In the genomic region with DNA sequence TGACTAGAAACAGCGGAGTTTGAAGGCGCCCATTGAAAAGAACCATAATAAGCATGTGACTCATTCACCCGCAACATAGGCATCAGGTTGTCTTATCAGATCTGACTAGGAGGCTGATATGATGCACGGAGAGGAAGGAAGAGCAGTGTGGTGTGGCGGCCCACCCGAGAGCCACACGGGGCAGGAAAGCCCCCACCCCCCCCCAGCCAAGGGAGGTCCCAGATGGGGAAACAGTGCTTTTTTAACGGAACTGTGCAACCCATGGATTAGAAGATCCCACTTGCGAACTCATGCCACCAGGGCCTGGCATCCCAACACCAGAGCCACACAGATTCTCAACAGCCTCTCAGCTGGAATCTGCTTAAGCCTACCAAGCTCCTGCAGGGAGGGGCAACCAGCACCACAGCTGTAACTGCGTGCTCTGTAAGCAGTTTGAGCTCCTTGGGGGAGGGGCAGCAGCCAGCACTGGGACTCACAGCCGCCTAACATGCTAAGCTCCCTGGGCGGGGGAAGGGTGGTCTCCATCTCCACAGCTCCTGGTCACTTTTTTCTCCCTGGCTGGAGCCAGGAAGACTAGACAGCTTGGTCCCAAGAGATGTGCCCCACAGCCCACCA, we compare ENCODE assay signal across 18 cellular contexts.
DNase-seq lines count a peak whose midpoint lies in the region; ATAC-seq and TF ChIP-seq lines count a peak whose summit lies in the region.
"Had no signal": no experiment of that assay in that cellular context is flagged by ENCODE, and none has a peak within 500 bp of the region (broad histone marks: within the 10 kb centered on the region; RNA-seq: fewer than 3 reads in every experiment).

No MANE protein-coding gene starts in this region.

- H3K27me3 Mint-ChIP-seq in activated CD4-positive, alpha-beta T cell treated with anti-CD3 and anti-CD28 coated beads, Interleukin-2, amount 10 ng/mL, durations not matched to agents 7 days and 5 days: no peaks in the 10 kb centered on the region
- H3K27me3 Mint-ChIP-seq: T-cell had no signal

- POLR2A ChIA-PET in activated CD4-positive, alpha-beta T cell treated with anti-CD3 and anti-CD28 coated beads, Interleukin-2, amount 10 ng/mL, durations not matched to agents 7 days and 5 days (lab: Charles Lee): no interaction called here

- CTCF ChIA-PET in activated CD4-positive, alpha-beta T cell treated with anti-CD3 and anti-CD28 coated beads, Interleukin-2, amount 10 ng/mL, durations not matched to agents 7 days and 5 days (lab: Charles Lee): no interaction called here

- H3K36me3 ChIP-seq in KOPT-K1 (ENCODE audit: insufficient read depth, low read length) (no peaks in the 10 kb centered on the region), WERI-Rb-1 (no peaks in the 10 kb centered on the region)
- H3K36me3 ChIP-seq: gastroesophageal sphincter, right lobe of liver had no signal

- H3K36me3 Mint-ChIP-seq in activated CD4-positive, alpha-beta T cell treated with anti-CD3 and anti-CD28 coated beads, Interleukin-2, amount 10 ng/mL, durations not matched to agents 7 days and 5 days (ENCODE audit: low read depth): no peaks in the 10 kb centered on the region
- H3K36me3 Mint-ChIP-seq: T-cell had no signal

- DNase-seq in CMK (ENCODE audit: low read depth): peak; percentile 42
- peak; percentile 95 for DNase-seq in WERI-Rb-1
- DNase-seq in iPS-NIHi7 (ENCODE audit: extremely low spot score): peak; percentile 27
- DNase-seq in GM03348 (ENCODE audit: low spot score): no peak
- no peak for DNase-seq in activated CD4-positive, alpha-beta T cell treated with anti-CD3 and anti-CD28 coated beads, Interleukin-2, amount 10 ng/mL, durations not matched to agents 7 days and 5 days
- DNase-seq in NCI-H1436 (lab: John Stamatoyannopoulos, UW): no peak
- DNase-seq: COR-L47; GF-D8; NCI-H2107; NCI-H69; right lobe of liver; stimulated activated CD4-positive, alpha-beta T cell treated with anti-CD3 and anti-CD28 coated beads, Interleukin-1b, Interleukin-23, amount 100 ng/mL, for 48 hours had no signal

- TF ChIP-seq CTCF in WERI-Rb-1 (IDR thresholded peaks at IDR 0.05; ENCODE audit: low read depth, low read length): no peak

- H3K27me3 ChIP-seq in WERI-Rb-1 (ENCODE audit: insufficient read depth, low read depth, severe bottlenecking): no peaks in the 10 kb centered on the region
- H3K27me3 ChIP-seq: gastroesophageal sphincter, right lobe of liver had no signal

- H3K4me3 Mint-ChIP-seq in activated CD4-positive, alpha-beta T cell treated with anti-CD3 and anti-CD28 coated beads, Interleukin-2, amount 10 ng/mL, durations not matched to agents 7 days and 5 days: no peak overlapping the region
- H3K4me3 Mint-ChIP-seq: T-cell had no signal

- no peak for ATAC-seq in HG02970 (IDR thresholded peaks at IDR 0.05; ENCODE audit: low FRiP score, unreplicated experiment)
- ATAC-seq: gastroesophageal sphincter, right lobe of liver, T-cell had no signal

- no peaks in the 10 kb centered on the region for H3K4me1 Mint-ChIP-seq in activated CD4-positive, alpha-beta T cell treated with anti-CD3 and anti-CD28 coated beads, Interleukin-2, amount 10 ng/mL, durations not matched to agents 7 days and 5 days
- H3K4me1 Mint-ChIP-seq: T-cell had no signal

- H3K27ac ChIP-seq in KOPT-K1 (ENCODE audit: low read depth, low read length, poor library complexity, severe bottlenecking) (peak overlapping the region; percentile 55), WERI-Rb-1 (peak overlapping the region; percentile 21)
- H3K27ac ChIP-seq: epithelial cell of prostate, gastroesophageal sphincter, right lobe of liver, VCaP had no signal

- no peaks in the 10 kb centered on the region for H3K9me3 ChIP-seq in KOPT-K1 (ENCODE audit: insufficient read depth, low read length, poor library complexity, severe bottlenecking)
- H3K9me3 ChIP-seq in WERI-Rb-1 (ENCODE audit: severe bottlenecking): peaks cover 4% of the 10 kb centered on the region
- H3K9me3 ChIP-seq: gastroesophageal sphincter, right lobe of liver had no signal

- H3K4me3 ChIP-seq in WERI-Rb-1 (ENCODE audit: low read depth, low read length): no peak overlapping the region
- H3K4me3 ChIP-seq: gastroesophageal sphincter, right lobe of liver had no signal

- peaks cover 3% of the 10 kb centered on the region for H3K9me3 Mint-ChIP-seq in activated CD4-positive, alpha-beta T cell treated with anti-CD3 and anti-CD28 coated beads, Interleukin-2, amount 10 ng/mL, durations not matched to agents 7 days and 5 days

- H3K27ac Mint-ChIP-seq in activated CD4-positive, alpha-beta T cell treated with anti-CD3 and anti-CD28 coated beads, Interleukin-2, amount 10 ng/mL, durations not matched to agents 7 days and 5 days: no peak overlapping the region
- H3K27ac Mint-ChIP-seq: T-cell had no signal

Comparison
In these comparisons a context has a peak if more than half of its experiments do, and no peak if none do; other contexts are left out.
1. DNase-seq: peak in CMK (single experiment), WERI-Rb-1 (single experiment) and iPS-NIHi7 (single experiment); none in GM03348 (single experiment), activated CD4-positive, alpha-beta T cell treated with anti-CD3 and anti-CD28 coated beads, Interleukin-2, amount 10 ng/mL, durations not matched to agents 7 days and 5 days (single experiment) and NCI-H1436 (single experiment).